30 cellular contexts compared by ENCODE assay signal in genomic region chr20:21453676-21454075, GRCh38. TPM values are rescaled to one million over a fixed set of nuclear protein-coding genes. Genes with fewer than 3 reads are reported as not detected.
"Had no signal": no experiment of that assay in that cellular context is flagged by ENCODE, and none has a peak within 500 bp of the region (broad histone marks: within the 10 kb centered on the region; RNA-seq: fewer than 3 reads in every experiment).

No MANE protein-coding gene starts in this region.

- FAIRE-seq: colon, TTC549, urothelium cell line had no signal

- H3K4me3 Mint-ChIP-seq: activated CD8-positive, alpha-beta T cell treated with anti-CD3 and anti-CD28 coated beads, Interleukin-2, amount 10 ng/mL, durations not matched to agents 7 days and 5 days; central memory CD8-positive, alpha-beta T cell; stimulated activated naive B cell treated with anti-CD40 and anti-IgM and Interleukin-4, amounts not matched to agents 10 μg/mL and 1 μg/mL and 100 μg/mL, for 72 hours had no signal

- ATAC-seq: activated CD8-positive, alpha-beta T cell treated with anti-CD3 and anti-CD28 coated beads, Interleukin-2, amount 10 ng/mL, durations not matched to agents 7 days and 5 days; activated naive CD4-positive, alpha-beta T cell treated with anti-CD3 and anti-CD28 coated beads, Interleukin-2, amount 50 U/mL, for 72 hours; gastroesophageal sphincter; left cardiac atrium; mucosa of descending colon; right lobe of liver; stimulated activated naive B cell treated with anti-CD40 and anti-IgM and Interleukin-4, amounts not matched to agents 10 μg/mL and 1 μg/mL and 100 μg/mL, for 72 hours had no signal

- H3K36me3 ChIP-seq: adrenal gland, ascending aorta, brain microvascular endothelial cell, esophagus muscularis mucosa, gastroesophageal sphincter, right lobe of liver, transverse colon had no signal

- H3K9me3 ChIP-seq: adrenal gland, ascending aorta, esophagus muscularis mucosa, gastroesophageal sphincter, mucosa of descending colon, right lobe of liver, transverse colon had no signal

- H3K4me1 ChIP-seq: adrenal gland, ascending aorta, esophagus muscularis mucosa, gastroesophageal sphincter, right lobe of liver, transverse colon had no signal

- H3K9me3 Mint-ChIP-seq: activated naive CD4-positive, alpha-beta T cell treated with anti-CD3 and anti-CD28 coated beads, Interleukin-2, amount 50 U/mL, for 72 hours; central memory CD8-positive, alpha-beta T cell; stimulated activated naive B cell treated with anti-CD40 and anti-IgM and Interleukin-4, amounts not matched to agents 10 μg/mL and 1 μg/mL and 100 μg/mL, for 72 hours had no signal

- DNase-seq: activated CD4-positive, alpha-beta T cell treated with anti-CD3 and anti-CD28 coated beads for 1 hour; activated CD4-positive, alpha-beta T cell treated with anti-CD3 and anti-CD28 coated beads, Interleukin-2, amount 50 U/mL, for 1 hour; activated CD8-positive, alpha-beta T cell treated with anti-CD3 and anti-CD28 coated beads, Interleukin-2, amount 10 ng/mL, durations not matched to agents 7 days and 5 days; activated gamma-delta T cell treated with Interleukin-2 at 50 U/mL for 16 hours; activated T-cell treated with anti-CD3 and anti-CD28 coated beads, Interleukin-2, amount 50 U/mL, for 1 hour; adrenal gland; brain microvascular endothelial cell; effector memory CD4-positive, alpha-beta T cell; head of caudate nucleus; hypothalamus; left cardiac atrium; mesenchymal stem cell; mucosa of descending colon; nucleus accumbens; right lobe of liver; stimulated activated CD4-positive, alpha-beta T cell treated with anti-CD3 and anti-CD28 coated beads, Interleukin-1b, Interleukin-23, amount 100 ng/mL, for 48 hours; stimulated activated naive B cell treated with anti-CD40 and anti-IgM and Interleukin-4, amounts not matched to agents 10 μg/mL and 1 μg/mL and 100 μg/mL, for 72 hours; transverse colon had no signal

- H3K4me3 ChIP-seq: adrenal gland, ascending aorta, esophagus muscularis mucosa, gastroesophageal sphincter, mucosa of descending colon, right lobe of liver, skin epidermis, transverse colon had no signal

- H3K4me1 Mint-ChIP-seq: central memory CD8-positive, alpha-beta T cell; stimulated activated naive B cell treated with anti-CD40 and anti-IgM and Interleukin-4, amounts not matched to agents 10 μg/mL and 1 μg/mL and 100 μg/mL, for 72 hours had no signal

- H3K27ac Mint-ChIP-seq: activated CD8-positive, alpha-beta T cell treated with anti-CD3 and anti-CD28 coated beads, Interleukin-2, amount 10 ng/mL, durations not matched to agents 7 days and 5 days; stimulated activated naive B cell treated with anti-CD40 and anti-IgM and Interleukin-4, amounts not matched to agents 10 μg/mL and 1 μg/mL and 100 μg/mL, for 72 hours had no signal

- H3K27ac ChIP-seq: adrenal gland, ascending aorta, brain microvascular endothelial cell, esophagus muscularis mucosa, gastroesophageal sphincter, right lobe of liver, skin epidermis, transverse colon had no signal

- H3K36me3 Mint-ChIP-seq: activated naive CD4-positive, alpha-beta T cell treated with anti-CD3 and anti-CD28 coated beads, Interleukin-2, amount 50 U/mL, for 72 hours; stimulated activated naive B cell treated with anti-CD40 and anti-IgM and Interleukin-4, amounts not matched to agents 10 μg/mL and 1 μg/mL and 100 μg/mL, for 72 hours had no signal

- H3K27me3 ChIP-seq: ascending aorta, brain microvascular endothelial cell, right lobe of liver had no signal

RNA-seq across cellular contexts. Expression of gene NKX2-4, which starts 56.4 kb away (rescaled TPM):
- total RNA-seq: activated CD8-positive, alpha-beta T cell treated with anti-CD3 and anti-CD28 coated beads, Interleukin-2, amount 10 ng/mL, durations not matched to agents 7 days and 5 days; activated naive CD4-positive, alpha-beta T cell treated with anti-CD3 and anti-CD28 coated beads, Interleukin-2, amount 50 U/mL, for 72 hours; ascending aorta; dermis microvascular lymphatic vessel endothelial cell; esophagus muscularis mucosa; gastroesophageal sphincter; left cardiac atrium; lower leg skin; mucosa of descending colon; right lobe of liver; temporal lobe; transverse colon had no signal
